Comparison of ENCODE assay signal across 12 cellular contexts in the genomic region with DNA sequence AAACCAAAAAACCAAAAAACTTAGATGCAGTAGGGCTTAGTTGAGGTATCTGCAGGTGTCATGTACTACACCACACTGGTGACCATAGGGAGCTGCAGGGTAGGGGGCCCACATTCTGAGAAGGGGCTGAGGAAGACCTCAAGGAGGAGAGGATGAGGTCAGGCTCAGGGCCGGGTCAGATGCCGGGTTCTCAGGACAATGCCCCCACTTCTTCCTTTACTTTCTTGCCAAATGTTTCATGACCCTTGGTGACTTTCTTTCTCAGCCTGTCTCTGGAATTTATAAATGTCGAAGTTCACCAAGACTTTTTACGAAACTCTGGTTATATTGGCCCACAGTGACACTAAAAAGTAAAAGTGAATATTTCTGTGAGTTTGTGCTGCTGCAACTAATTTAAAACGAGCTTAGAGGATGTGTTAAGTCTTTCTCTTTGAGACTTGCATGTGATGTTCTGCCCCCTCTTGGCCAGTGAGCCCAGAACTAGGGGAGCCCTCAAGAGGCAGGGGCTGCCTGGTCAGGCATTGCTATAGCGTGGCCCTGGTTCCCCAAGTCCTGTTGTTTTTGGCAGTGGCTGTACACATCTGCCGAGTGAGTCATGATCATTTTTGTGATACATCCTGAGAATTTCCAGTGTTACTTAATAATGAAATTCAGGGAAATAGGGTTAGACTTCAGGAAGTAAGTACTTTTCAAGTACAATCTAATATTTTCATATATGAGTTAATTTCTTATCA. TPM values are rescaled to one million over a fixed set of nuclear protein-coding genes. Genes with fewer than 3 reads are reported as not detected.
A peak's percentile ranks its signal among the peaks of the same experiment; 100 is the strongest.
DNase-seq lines count a peak whose midpoint lies in the region; ATAC-seq and TF ChIP-seq lines count a peak whose summit lies in the region.
"Had no signal": no experiment of that assay in that cellular context is flagged by ENCODE, and none has a peak within 500 bp of the region (broad histone marks: within the 10 kb centered on the region; RNA-seq: fewer than 3 reads in every experiment).

No MANE protein-coding gene starts in this region.

- POLR2A ChIA-PET in RWPE1 (lab: Yijun Ruan, JAX; ENCODE audit: low non-redundant PET), result no interaction called here

- H3K27me3 Mint-ChIP-seq in osteocyte (ENCODE audit: unreplicated experiment), result no peaks in the 10 kb centered on the region
- H3K27me3 Mint-ChIP-seq: activated CD4-positive, alpha-beta T cell treated with anti-CD3 and anti-CD28 coated beads, Interleukin-2, amount 10 ng/mL, durations not matched to agents 24 days and 14 days; naive thymus-derived CD4-positive, alpha-beta T cell had no signal

- peaks cover 28% of the 10 kb centered on the region for H3K4me1 Mint-ChIP-seq in osteocyte (ENCODE audit: unreplicated experiment)

- no peaks in the 10 kb centered on the region for H3K9me3 Mint-ChIP-seq in osteocyte (ENCODE audit: unreplicated experiment)
- H3K9me3 Mint-ChIP-seq: activated CD4-positive, alpha-beta T cell treated with anti-CD3 and anti-CD28 coated beads, Interleukin-2, amount 10 ng/mL, durations not matched to agents 24 days and 14 days; naive thymus-derived CD4-positive, alpha-beta T cell had no signal

- peak overlapping the region; percentile 91 for H3K27ac Mint-ChIP-seq in osteocyte (ENCODE audit: unreplicated experiment)
- H3K27ac Mint-ChIP-seq: activated CD4-positive, alpha-beta T cell treated with anti-CD3 and anti-CD28 coated beads, Interleukin-2, amount 10 ng/mL, durations not matched to agents 24 days and 14 days had no signal

- H3K4me3 ChIP-seq in AG10803 (ENCODE audit: low read length) (no peak overlapping the region), fibroblast of the aortic adventitia (ENCODE audit: low read depth, low read length) (no peak overlapping the region)
- H3K4me3 ChIP-seq: colonic mucosa had no signal

- DNase-seq in AG10803 (ENCODE audit: low read depth) (peak; percentile 95), RWPE1 (ENCODE audit: low spot score) (peak; percentile 79), fibroblast of the aortic adventitia (ENCODE audit: low read depth) (peak; percentile 96), osteocyte (ENCODE audit: extremely low spot score, unreplicated experiment) (no peak), NCI-H2107 (lab: John Stamatoyannopoulos, UW) (no peak)
- DNase-seq in activated T-cell treated with anti-CD3 and anti-CD28 coated beads, Interleukin-2, amount 50 U/mL, for 1 hour, result no peak
- DNase-seq: activated CD4-positive, alpha-beta T cell treated with anti-CD3 and anti-CD28 coated beads, Interleukin-2, amount 10 ng/mL, durations not matched to agents 24 days and 14 days; colonic mucosa; DMS 273 treated with DMSO at 0.1 percent for 48 hours; naive thymus-derived CD4-positive, alpha-beta T cell had no signal

- CTCF ChIA-PET in RWPE1 (lab: Yijun Ruan, JAX), result interaction anchor here (1.5 kb wide), 2 partner anchors 17 to 186 kb away, joined by 3 read pairs; no protein-coding TSS in a partner anchor

- TF ChIP-seq CTCF in AG10803 (conservative IDR thresholded peaks at IDR 0.05; ENCODE audit: low read length) (peak; percentile 58), RWPE1 (conservative IDR thresholded peaks at IDR 0.05; ENCODE audit: low read depth) (peak; percentile 39; the same call in 1 of the 2 replicates), fibroblast of the aortic adventitia (IDR thresholded peaks at IDR 0.05; ENCODE audit: insufficient read depth, low read length) (peak; percentile 49), osteocyte (IDR thresholded peaks at IDR 0.05) (peak; percentile 54)

- H3K27ac ChIP-seq in RWPE1, result peak overlapping the region; percentile 70
- H3K27ac ChIP-seq: colonic mucosa had no signal

- no peak for ATAC-seq in GM21619 (IDR thresholded peaks at IDR 0.05; ENCODE audit: unreplicated experiment)
- no peak for ATAC-seq in GM19452 (IDR thresholded peaks at IDR 0.05; ENCODE audit: unreplicated experiment)
- ATAC-seq: naive thymus-derived CD4-positive, alpha-beta T cell had no signal

- peak overlapping the region; percentile 43 for H3K4me3 Mint-ChIP-seq in osteocyte (ENCODE audit: unreplicated experiment)
- H3K4me3 Mint-ChIP-seq: activated CD4-positive, alpha-beta T cell treated with anti-CD3 and anti-CD28 coated beads, Interleukin-2, amount 10 ng/mL, durations not matched to agents 24 days and 14 days; naive thymus-derived CD4-positive, alpha-beta T cell had no signal

- peaks cover 2% of the 10 kb centered on the region for H3K36me3 Mint-ChIP-seq in osteocyte (ENCODE audit: unreplicated experiment)

RNA-seq across cellular contexts. Expression of a gene that starts 11.2 kb away (rescaled TPM):
- total RNA-seq in fibroblast of the aortic adventitia (ENCODE audit: low replicate concordance) (81.3 and 125 TPM in 2 replicates), osteocyte (41.0 and 42.0 TPM in 2 replicates)

Comparison
In these comparisons a context has a peak if more than half of its experiments do, and no peak if none do; other contexts are left out.
1. DNase-seq: peak in AG10803 (single experiment), RWPE1 (single experiment) and fibroblast of the aortic adventitia (single experiment); none in osteocyte (single experiment), NCI-H2107 (single experiment) and activated T-cell treated with anti-CD3 and anti-CD28 coated beads, Interleukin-2, amount 50 U/mL, for 1 hour (single experiment).
2. Peak in every context shown above with its lines, with median percentiles within 50 percentile points of each other: CTCF ChIP-seq.